Comparison of ENCODE assay signal across 22 cellular contexts in the genomic region with DNA sequence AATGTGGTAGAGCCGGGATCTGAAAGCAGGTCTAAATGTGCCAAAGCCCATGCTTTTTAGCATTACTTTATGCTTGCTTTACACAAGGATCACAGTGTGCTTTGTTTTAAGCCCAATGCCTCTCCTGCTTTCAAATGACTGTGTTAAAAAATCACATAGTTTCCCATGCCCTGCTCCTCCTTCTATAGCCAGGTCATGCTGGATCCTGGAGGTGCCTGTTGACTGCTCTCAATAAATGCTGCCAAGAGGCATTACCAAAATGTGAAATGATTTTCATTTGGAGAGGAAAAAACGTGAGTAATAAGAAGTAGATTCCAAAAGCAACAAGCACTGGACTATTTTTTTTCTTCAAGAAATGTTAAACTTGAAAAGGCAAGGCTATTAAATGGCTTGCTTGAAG.
DNase-seq lines count a peak whose midpoint lies in the region; ATAC-seq and TF ChIP-seq lines count a peak whose summit lies in the region.
"Had no signal": no experiment of that assay in that cellular context is flagged by ENCODE, and none has a peak within 500 bp of the region (broad histone marks: within the 10 kb centered on the region; RNA-seq: fewer than 3 reads in every experiment).

No MANE protein-coding gene starts in this region.

- H3K4me3 ChIP-seq in choroid plexus epithelial cell (ENCODE audit: low read depth, low read length): no peak overlapping the region
- H3K4me3 ChIP-seq: psoas muscle, suprapubic skin had no signal

- H3K27ac ChIP-seq in RWPE1: no peak overlapping the region
- H3K27ac ChIP-seq: psoas muscle, suprapubic skin had no signal

- in situ Hi-C loops in GM13977 (cut with MboI; ENCODE audit: low pct_unique_long_range_greater_than_20kb, low sequenced_read_pairs, unreplicated experiment): no loop called here

- TF ChIP-seq CTCF in choroid plexus epithelial cell (conservative IDR thresholded peaks at IDR 0.05; ENCODE audit: low read depth, low read length) (no peak), GM13977 (IDR thresholded peaks at IDR 0.05; ENCODE audit: extremely low read depth, insufficient read depth, missing control alignments) (no peak), RWPE1 (conservative IDR thresholded peaks at IDR 0.05; ENCODE audit: low read depth) (no peak)

- DNase-seq in GM04503 (ENCODE audit: low read depth): peak; percentile 74
- DNase-seq in choroid plexus epithelial cell (ENCODE audit: low read depth): peak; percentile 44
- no peak for DNase-seq in left cardiac atrium
- peak; percentile 88 for DNase-seq in stromal cell of bone marrow (ENCODE audit: low read depth)
- no peak for DNase-seq in nucleus accumbens (lab: John Stamatoyannopoulos, UW)
- no peak for DNase-seq in anterior cingulate cortex (lab: John Stamatoyannopoulos, UW)
- no peak for DNase-seq in GM13977 (ENCODE audit: low spot score)
- no peak for DNase-seq in RWPE1 (ENCODE audit: low spot score)
- DNase-seq: activated CD4-positive, alpha-beta T cell treated with anti-CD3 and anti-CD28 coated beads for 36 hours; activated CD8-positive, alpha-beta memory T cell treated with anti-CD3 and anti-CD28 coated beads, Interleukin-2, amount 10 ng/mL, durations not matched to agents 7 days and 5 days; activated naive CD8-positive, alpha-beta T cell treated with anti-CD3 and anti-CD28 coated beads, Interleukin-2, amount 50 U/mL, for 24 hours; cerebellar nuclear complex; DND-41; midbrain; NCI-H1105; NCI-H2081 treated with DMSO at 0.1 percent for 48 hours; NCI-H524; nephron progenitor cell; psoas muscle; SW 1271 had no signal

- POLR2A ChIA-PET in RWPE1 (lab: Yijun Ruan, JAX; ENCODE audit: low non-redundant PET): no interaction called here

- intact Hi-C loops in left cardiac atrium (cut with DNase I): no loop called here

- peak; percentile 38 to 69 for ATAC-seq in left cardiac atrium
- ATAC-seq: activated CD4-positive, alpha-beta T cell treated with anti-CD3 and anti-CD28 coated beads for 36 hours; activated CD8-positive, alpha-beta memory T cell treated with anti-CD3 and anti-CD28 coated beads, Interleukin-2, amount 10 ng/mL, durations not matched to agents 7 days and 5 days; activated naive CD8-positive, alpha-beta T cell treated with anti-CD3 and anti-CD28 coated beads, Interleukin-2, amount 50 U/mL, for 24 hours; activated T-helper 17 cell treated with anti-CD3 and anti-CD28 coated beads, Interleukin-2, amount 50 U/mL, for 72 hours; psoas muscle had no signal

- CTCF ChIA-PET in RWPE1 (lab: Yijun Ruan, JAX): no interaction called here

Comparison
In these comparisons a context has a peak if more than half of its experiments do, and no peak if none do; other contexts are left out.
1. DNase-seq: peak in GM04503 (single experiment), choroid plexus epithelial cell (single experiment) and stromal cell of bone marrow (single experiment); none in left cardiac atrium (single experiment), nucleus accumbens (0 of 56), anterior cingulate cortex (0 of 58), GM13977 (single experiment) and RWPE1 (single experiment).